1 cellular context compared by ENCODE assay signal in genomic region chr19:13860679-13861391, GRCh38.
TF ChIP-seq lines count a peak whose summit lies in the region.

No MANE protein-coding gene starts in this region.

TF ChIP-seq in K562, 482 proteins besides CTCF, POLR2A, EP300 and RAD21:
- TF ChIP-seq KDM1A (IDR thresholded peaks at IDR 0.05): peak in 1 of 2 experiments; percentile 45; a peak in 1 of 4 replicates
- TF ChIP-seq MLLT1 (IDR thresholded peaks at IDR 0.05): 0 out of 4 replicates have a peak, but pooled peaks of 1 of the 2 experiments have one; percentile 31
- peak; percentile 41; the same call in 1 of the 2 replicates for TF ChIP-seq BCOR (IDR thresholded peaks at IDR 0.05)
- peak; percentile 76 for TF ChIP-seq ZNF316 (IDR thresholded peaks at IDR 0.05)
- 0 out of 2 replicates have a peak, but pooled peaks have one; percentile 15 for TF ChIP-seq ZNF121 (CRISPR knock-in tag; conservative IDR thresholded peaks at IDR 0.05)
- no peak for TF ChIP-seq HOMEZ (CRISPR knock-in tag; IDR thresholded peaks at IDR 0.05)
TF ChIP-seq in K562: peak in this region for 5.
